Comparison of ENCODE assay signal across 19 cellular contexts in the genomic region with DNA sequence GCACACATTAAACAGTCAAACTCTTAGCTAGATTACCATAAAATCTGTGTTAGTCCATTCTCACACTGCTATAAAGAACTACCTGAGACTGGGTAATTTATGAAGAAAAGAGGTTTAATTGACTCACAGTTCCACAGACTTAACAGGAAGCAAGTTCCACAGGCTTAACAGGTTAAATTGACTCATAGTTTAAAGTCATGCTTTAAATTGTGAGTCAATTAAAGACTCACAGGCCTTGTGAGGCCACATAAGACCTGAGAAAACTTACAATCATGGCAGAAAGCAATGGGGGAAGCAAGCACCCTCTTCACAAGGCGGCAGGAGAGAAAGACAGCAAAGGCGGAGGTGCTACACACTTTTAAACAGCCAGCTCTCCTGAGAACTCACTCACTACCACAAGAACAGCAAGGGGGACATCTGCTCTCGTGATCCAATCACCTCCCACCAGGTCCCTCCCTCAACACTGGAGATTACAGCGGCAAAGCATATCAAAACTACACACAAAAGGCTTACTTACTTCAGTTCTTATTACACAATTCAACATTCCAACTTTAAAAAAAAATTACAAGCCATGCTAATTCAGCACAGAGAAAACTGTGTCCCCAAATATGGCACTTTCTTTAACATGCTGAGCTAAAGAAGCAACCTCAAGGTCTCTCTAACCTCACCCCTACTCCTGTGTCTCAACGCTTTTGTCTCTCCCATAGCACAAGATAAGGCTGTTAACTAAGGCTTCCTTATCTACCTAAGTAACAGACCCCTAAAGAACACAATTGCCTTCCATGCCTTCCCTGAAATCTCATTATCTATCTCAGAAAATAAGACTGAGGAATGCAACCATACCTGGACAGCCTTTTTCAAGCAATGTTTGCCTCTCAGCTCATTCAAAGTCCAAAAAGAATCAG.
A peak's percentile ranks its signal among the peaks of the same experiment; 100 is the strongest.
DNase-seq lines count a peak whose midpoint lies in the region; ATAC-seq and TF ChIP-seq lines count a peak whose summit lies in the region.
"Had no signal": no experiment of that assay in that cellular context is flagged by ENCODE, and none has a peak within 500 bp of the region (broad histone marks: within the 10 kb centered on the region; RNA-seq: fewer than 3 reads in every experiment).

No MANE protein-coding gene starts in this region.

- H3F3A ChIP-seq in GM23338 (replicated peaks; ENCODE audit: low read depth), result no peaks in the 10 kb centered on the region

- no peak overlapping the region for H3K4me3 ChIP-seq in GM23338
- H3K4me3 ChIP-seq in esophagus squamous epithelium, result no peak overlapping the region
- H3K4me3 ChIP-seq: cardiac muscle cell, ovary had no signal

- H3K27me3 Mint-ChIP-seq in GM23338 (ENCODE audit: insufficient read depth, low read depth, poor library complexity), result peaks cover 3% of the 10 kb centered on the region
- H3K27me3 Mint-ChIP-seq: activated naive CD8-positive, alpha-beta T cell; B cell had no signal

- H3K4me1 ChIP-seq in GM23338 (ENCODE audit: insufficient read depth) (peaks cover 17% of the 10 kb centered on the region), esophagus squamous epithelium (peaks cover 0 to 22% (median 0%) of the 10 kb centered on the region in 3 donors)

- ATAC-seq in GM23338 (no peak), GM18502 (IDR thresholded peaks at IDR 0.05; ENCODE audit: poor library complexity, unreplicated experiment) (no peak)
- no peak for ATAC-seq in activated CD4-positive, CD25-positive, alpha-beta regulatory T cell treated with anti-CD3 and anti-CD28 coated beads, Interleukin-2, amount 50 U/mL, for 24 hours
- ATAC-seq: HCT116 had no signal

- no peak overlapping the region for H3K27ac Mint-ChIP-seq in GM23338
- H3K27ac Mint-ChIP-seq: activated naive CD8-positive, alpha-beta T cell; B cell had no signal

- no peaks in the 10 kb centered on the region for H3K9me3 ChIP-seq in esophagus squamous epithelium
- H3K9me3 ChIP-seq: ovary had no signal

- TF ChIP-seq POLR2A in esophagus squamous epithelium (IDR thresholded peaks at IDR 0.05), result no peak

- peak overlapping the region; percentile 48; the same call in 1 of the 2 replicates for H2AFZ ChIP-seq in GM23338

- no peaks in the 10 kb centered on the region for H4K20me1 ChIP-seq in GM23338 (replicated peaks; ENCODE audit: insufficient read depth)

- no peak for TF ChIP-seq CTCF in GM23338 (conservative IDR thresholded peaks at IDR 0.05; ENCODE audit: low read depth in 2 of 2)
- TF ChIP-seq CTCF in esophagus squamous epithelium (IDR thresholded peaks at IDR 0.05), result no peak

- H3K79me2 ChIP-seq in GM23338 (replicated peaks; ENCODE audit: insufficient read depth), result no peaks in the 10 kb centered on the region

- DNase-seq in GM23338 (ENCODE audit: low spot score) (no peak), RKO (ENCODE audit: low spot score) (peak; percentile 61), esophagus squamous epithelium (lab: John Stamatoyannopoulos, UW) (no peak), renal cortical epithelial cell (ENCODE audit: low read depth) (peak; percentile 86), substantia nigra (lab: John Stamatoyannopoulos, UW) (no peak)
- DNase-seq: effector CD4-positive, alpha-beta T cell; NCI-H146; NCI-H345; NK-92 treated with Interleukin-12 subunit alpha and Interleukin-12 subunit beta, amount 100 ng/mL, for 24 hours; ovary; SHP77 treated with DMSO at 0.1 percent for 48 hours; stimulated activated CD4-positive, alpha-beta T cell treated with anti-CD3 and anti-CD28 coated beads, Interleukin-4, amount 100 ng/mL, for 4 hours; stimulated activated CD8-positive, alpha-beta memory T cell treated with anti-CD3 and anti-CD28 coated beads, Interleukin-4, amount 100 ng/mL, for 48 hours had no signal

- intact Hi-C loops in esophagus squamous epithelium (cut with DNase I), result no loop called here

- no peaks in the 10 kb centered on the region for H3K9me2 ChIP-seq in GM23338 (ENCODE audit: insufficient read depth)

- no peaks in the 10 kb centered on the region for H3K27me3 ChIP-seq in GM23338 (ENCODE audit: insufficient read depth)
- H3K27me3 ChIP-seq in esophagus squamous epithelium, result no peaks in the 10 kb centered on the region
- H3K27me3 ChIP-seq: cardiac muscle cell, ovary had no signal

- H3K27ac ChIP-seq in GM23338 (ENCODE audit: low read depth) (no peak overlapping the region), esophagus squamous epithelium (peak overlapping the region in 3 of 4 donors; percentile 11 to 62 (median 36)), substantia nigra (ENCODE audit: low read depth, low read length, poor library complexity, severe bottlenecking) (no peak overlapping the region)
- H3K27ac ChIP-seq: cardiac muscle cell, ovary had no signal

- no peak overlapping the region for H3K4me3 Mint-ChIP-seq in GM23338
- H3K4me3 Mint-ChIP-seq: activated naive CD8-positive, alpha-beta T cell; B cell had no signal

- H3K4me1 Mint-ChIP-seq in GM23338, result peaks cover 27% of the 10 kb centered on the region
- H3K4me1 Mint-ChIP-seq: B cell had no signal

- no peaks in the 10 kb centered on the region for H3K36me3 Mint-ChIP-seq in GM23338 (ENCODE audit: low read depth)
- H3K36me3 Mint-ChIP-seq: activated naive CD8-positive, alpha-beta T cell had no signal

- H3K9me3 Mint-ChIP-seq in GM23338, result no peaks in the 10 kb centered on the region

- WGBS in esophagus squamous epithelium, 2 donors, result 65 to 71% methylated on average over 5 of the region's 5 CpGs

- no peaks in the 10 kb centered on the region for H3K36me3 ChIP-seq in GM23338 (ENCODE audit: insufficient read depth)
- H3K36me3 ChIP-seq in esophagus squamous epithelium, result no peaks in the 10 kb centered on the region
- H3K36me3 ChIP-seq: cardiac muscle cell, ovary had no signal

- H3K4me2 ChIP-seq in GM23338, result no peak overlapping the region

TF ChIP-seq in GM23338, 12 proteins besides CTCF, POLR2A, EP300 and RAD21 (continues in another document):
- TF ChIP-seq POLR2AphosphoS5 (IDR thresholded peaks at IDR 0.05; ENCODE audit: low read depth) (no peak), EZH2phosphoT487 (IDR thresholded peaks at IDR 0.05; ENCODE audit: unreplicated experiment) (no peak), JUNB (IDR thresholded peaks at IDR 0.05; ENCODE audit: unreplicated experiment) (no peak), EZH2 (IDR thresholded peaks at IDR 0.05; ENCODE audit: low read depth, unreplicated experiment) (no peak), ZNF331 (CRISPR knock-in tag; IDR thresholded peaks at IDR 0.05; ENCODE audit: low read depth) (no peak)
- TF ChIP-seq, protein P1, sequence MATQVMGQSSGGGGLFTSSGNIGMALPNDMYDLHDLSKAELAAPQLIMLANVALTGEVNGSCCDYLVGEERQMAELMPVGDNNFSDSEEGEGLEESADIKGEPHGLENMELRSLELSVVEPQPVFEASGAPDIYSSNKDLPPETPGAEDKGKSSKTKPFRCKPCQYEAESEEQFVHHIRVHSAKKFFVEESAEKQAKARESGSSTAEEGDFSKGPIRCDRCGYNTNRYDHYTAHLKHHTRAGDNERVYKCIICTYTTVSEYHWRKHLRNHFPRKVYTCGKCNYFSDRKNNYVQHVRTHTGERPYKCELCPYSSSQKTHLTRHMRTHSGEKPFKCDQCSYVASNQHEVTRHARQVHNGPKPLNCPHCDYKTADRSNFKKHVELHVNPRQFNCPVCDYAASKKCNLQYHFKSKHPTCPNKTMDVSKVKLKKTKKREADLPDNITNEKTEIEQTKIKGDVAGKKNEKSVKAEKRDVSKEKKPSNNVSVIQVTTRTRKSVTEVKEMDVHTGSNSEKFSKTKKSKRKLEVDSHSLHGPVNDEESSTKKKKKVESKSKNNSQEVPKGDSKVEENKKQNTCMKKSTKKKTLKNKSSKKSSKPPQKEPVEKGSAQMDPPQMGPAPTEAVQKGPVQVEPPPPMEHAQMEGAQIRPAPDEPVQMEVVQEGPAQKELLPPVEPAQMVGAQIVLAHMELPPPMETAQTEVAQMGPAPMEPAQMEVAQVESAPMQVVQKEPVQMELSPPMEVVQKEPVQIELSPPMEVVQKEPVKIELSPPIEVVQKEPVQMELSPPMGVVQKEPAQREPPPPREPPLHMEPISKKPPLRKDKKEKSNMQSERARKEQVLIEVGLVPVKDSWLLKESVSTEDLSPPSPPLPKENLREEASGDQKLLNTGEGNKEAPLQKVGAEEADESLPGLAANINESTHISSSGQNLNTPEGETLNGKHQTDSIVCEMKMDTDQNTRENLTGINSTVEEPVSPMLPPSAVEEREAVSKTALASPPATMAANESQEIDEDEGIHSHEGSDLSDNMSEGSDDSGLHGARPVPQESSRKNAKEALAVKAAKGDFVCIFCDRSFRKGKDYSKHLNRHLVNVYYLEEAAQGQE (IDR thresholded peaks at IDR 0.05; ENCODE audit: unreplicated experiment), result no peak

Comparison
In these comparisons a context has a peak if more than half of its experiments do, and no peak if none do; other contexts are left out.
1. DNase-seq: peak in RKO (single experiment) and renal cortical epithelial cell (single experiment); none in GM23338 (single experiment), esophagus squamous epithelium (single experiment) and substantia nigra (0 of 49).
2. H3K27ac ChIP-seq: peak in esophagus squamous epithelium (3 of 4); none in GM23338 (single experiment) and substantia nigra (single experiment).